ENCODE assay signal across 1 cellular context in genomic region chr15:80093854-80094418, GRCh38.
TF ChIP-seq lines count a peak whose summit lies in the region.

No MANE protein-coding gene starts in this region.

TF ChIP-seq in HEK293, 187 proteins besides CTCF, POLR2A, EP300 and RAD21 (continued from another document and continues in another):
- peak; percentile 49 for TF ChIP-seq PRDM10 (tag by site-specific recombination; IDR thresholded peaks at IDR 0.05)
- TF ChIP-seq WT1 (tag by site-specific recombination; IDR thresholded peaks at IDR 0.05), result peak; percentile 92
- TF ChIP-seq MZF1 (tag by site-specific recombination; IDR thresholded peaks at IDR 0.05; ENCODE audit: borderline replicate concordance), result peak; percentile 44; the same call in 1 of the 2 replicates
- peak; percentile 83; the same call in 1 of the 2 replicates for TF ChIP-seq BCL11B (tag by site-specific recombination; IDR thresholded peaks at IDR 0.05; ENCODE audit: low read depth)
- TF ChIP-seq ZBTB44 (tag by site-specific recombination; IDR thresholded peaks at IDR 0.05), result peak; percentile 30
- no peak for TF ChIP-seq ZNF785 (tag by site-specific recombination; IDR thresholded peaks at IDR 0.05)
- TF ChIP-seq HIC1 (tag by site-specific recombination; IDR thresholded peaks at IDR 0.05), result peak; percentile 74; the same call in 1 of the 2 replicates
- TF ChIP-seq ZNF24 (tag by site-specific recombination; IDR thresholded peaks at IDR 0.05), result peak; percentile 66
- peak; percentile 74 for TF ChIP-seq ZSCAN23 (tag by site-specific recombination; IDR thresholded peaks at IDR 0.05)
- no peak for TF ChIP-seq ZNF302 (tag by site-specific recombination; IDR thresholded peaks at IDR 0.05; ENCODE audit: low read depth)
- no peak for TF ChIP-seq REPIN1 (tag by site-specific recombination; IDR thresholded peaks at IDR 0.05; ENCODE audit: low read depth)
- TF ChIP-seq ZBTB20 (tag by site-specific recombination; IDR thresholded peaks at IDR 0.05), result peak; percentile 86
- TF ChIP-seq ZNF623 (tag by site-specific recombination; IDR thresholded peaks at IDR 0.05), result no peak
- TF ChIP-seq ZNF658 (tag by site-specific recombination; IDR thresholded peaks at IDR 0.05), result no peak
- TF ChIP-seq ZNF660 (tag by site-specific recombination; IDR thresholded peaks at IDR 0.05), result no peak
- no peak for TF ChIP-seq ZNF16 (tag by site-specific recombination; IDR thresholded peaks at IDR 0.05; ENCODE audit: low read depth)
- peak; percentile 53; the same call in 1 of the 2 replicates for TF ChIP-seq ZFP37 (tag by site-specific recombination; IDR thresholded peaks at IDR 0.05)
- peak; percentile 92; the same call in 1 of the 2 replicates for TF ChIP-seq ZNF639 (tag by site-specific recombination; IDR thresholded peaks at IDR 0.05)
- peak; percentile 6; the same call in 1 of the 2 replicates for TF ChIP-seq ZNF654 (tag by site-specific recombination; IDR thresholded peaks at IDR 0.05; ENCODE audit: low read depth)
- peak; percentile 92 for TF ChIP-seq ZNF629 (tag by site-specific recombination; IDR thresholded peaks at IDR 0.05)
- 0 out of 2 replicates have a peak, but pooled peaks have one; percentile 66 for TF ChIP-seq ZBTB1 (tag by site-specific recombination; IDR thresholded peaks at IDR 0.05)
- peak; percentile 16; the same call in 1 of the 2 replicates for TF ChIP-seq ZFP69B (tag by site-specific recombination; IDR thresholded peaks at IDR 0.05)
- peak; percentile 47 for TF ChIP-seq ZNF510 (tag by site-specific recombination; IDR thresholded peaks at IDR 0.05; ENCODE audit: insufficient replicate concordance)
- TF ChIP-seq GLIS2 (tag by site-specific recombination; IDR thresholded peaks at IDR 0.05), result 0 out of 2 replicates have a peak, but pooled peaks have one; percentile 29
- TF ChIP-seq ZBTB17 (tag by site-specific recombination; IDR thresholded peaks at IDR 0.05), result peak; percentile 80
- TF ChIP-seq ZNF426 (tag by site-specific recombination; IDR thresholded peaks at IDR 0.05), result no peak
- TF ChIP-seq SP3 (tag by site-specific recombination; IDR thresholded peaks at IDR 0.05), result peak; percentile 60
- TF ChIP-seq ZBTB6 (tag by site-specific recombination; IDR thresholded peaks at IDR 0.05), result 0 out of 2 replicates have a peak, but pooled peaks have one; percentile 5
- TF ChIP-seq EGR2 (tag by site-specific recombination; IDR thresholded peaks at IDR 0.05; ENCODE audit: low read depth), result peak; percentile 56; the same call in 1 of the 2 replicates
- TF ChIP-seq GLIS1 (tag by site-specific recombination; IDR thresholded peaks at IDR 0.05), result peak; percentile 83
- peak; percentile 69; the same call in 1 of the 2 replicates for TF ChIP-seq KLF16 (tag by site-specific recombination; IDR thresholded peaks at IDR 0.05)
- TF ChIP-seq ZNF202 (tag by site-specific recombination; IDR thresholded peaks at IDR 0.05; ENCODE audit: borderline replicate concordance), result no peak
- no peak for TF ChIP-seq ZNF19 (tag by site-specific recombination; IDR thresholded peaks at IDR 0.05; ENCODE audit: low read depth)
- peak; percentile 98 for TF ChIP-seq SP7 (tag by site-specific recombination; IDR thresholded peaks at IDR 0.05)
- TF ChIP-seq SCRT1 (tag by site-specific recombination; IDR thresholded peaks at IDR 0.05; ENCODE audit: borderline replicate concordance), result peak; percentile 62; the same call in 1 of the 2 replicates
- peak; percentile 95 for TF ChIP-seq ZXDB (tag by site-specific recombination; IDR thresholded peaks at IDR 0.05)
- peak; percentile 43; the same call in 1 of the 2 replicates for TF ChIP-seq ZNF610 (tag by site-specific recombination; IDR thresholded peaks at IDR 0.05; ENCODE audit: borderline replicate concordance)
- TF ChIP-seq ZNF391 (tag by site-specific recombination; IDR thresholded peaks at IDR 0.05; ENCODE audit: borderline replicate concordance, low read depth), result peak; percentile 69; the same call in 1 of the 2 replicates
- TF ChIP-seq PBX3 (CRISPR knock-in tag; IDR thresholded peaks at IDR 0.05), result no peak
- no peak for TF ChIP-seq ZNF140 (tag by site-specific recombination; IDR thresholded peaks at IDR 0.05)
- TF ChIP-seq ZNF580 (tag by site-specific recombination; IDR thresholded peaks at IDR 0.05), result peak; percentile 71
- TF ChIP-seq ZNF645 (tag by site-specific recombination; IDR thresholded peaks at IDR 0.05), result no peak
- TF ChIP-seq ZNF558 (tag by site-specific recombination; IDR thresholded peaks at IDR 0.05), result 0 out of 2 replicates have a peak, but pooled peaks have one; percentile 34
- TF ChIP-seq FEZF1 (tag by site-specific recombination; IDR thresholded peaks at IDR 0.05), result peak; percentile 86
- TF ChIP-seq ZNF76 (tag by site-specific recombination; IDR thresholded peaks at IDR 0.05; ENCODE audit: borderline replicate concordance, low read depth), result peak; percentile 32; the same call in 1 of the 2 replicates
- TF ChIP-seq SP2 (tag by site-specific recombination; IDR thresholded peaks at IDR 0.05), result peak; percentile 57
- peak; percentile 88; the same call in 1 of the 2 replicates for TF ChIP-seq ZNF10 (tag by site-specific recombination; IDR thresholded peaks at IDR 0.05)
- peak; percentile 57; the same call in 1 of the 2 replicates for TF ChIP-seq ZNF184 (tag by site-specific recombination; IDR thresholded peaks at IDR 0.05)
- TF ChIP-seq ZNF18 (tag by site-specific recombination; IDR thresholded peaks at IDR 0.05), result peak; percentile 42; the same call in 1 of the 2 replicates
- 0 out of 2 replicates have a peak, but pooled peaks have one; percentile 19 for TF ChIP-seq ZSCAN4 (tag by site-specific recombination; IDR thresholded peaks at IDR 0.05)
- peak; percentile 97 for TF ChIP-seq ZNF843 (tag by site-specific recombination; IDR thresholded peaks at IDR 0.05)
- TF ChIP-seq ZNF677 (tag by site-specific recombination; IDR thresholded peaks at IDR 0.05), result no peak
- 0 out of 2 replicates have a peak, but pooled peaks have one; percentile 48 for TF ChIP-seq ZBTB21 (tag by site-specific recombination; IDR thresholded peaks at IDR 0.05)
